ENCODE assay signal across 8 cellular contexts in genomic region chr10:124916098-124916584, GRCh38. TPM values are rescaled to one million over a fixed set of nuclear protein-coding genes. Genes with fewer than 3 reads are reported as not detected.
DNase-seq lines count a peak whose midpoint lies in the region; ATAC-seq and TF ChIP-seq lines count a peak whose summit lies in the region.

No MANE protein-coding gene starts in this region.

- H3K27me3 ChIP-seq in CD4-positive, alpha-beta memory T cell (ENCODE audit: insufficient read depth, low read length), result no peaks in the 10 kb centered on the region

- POLR2A ChIA-PET in CD4-positive, alpha-beta memory T cell (lab: Charles Lee; ENCODE audit: partially characterized antibody), result interaction anchor here (0.5 to 2.9 kb wide), 14 partner anchors 10 to 1907 kb away, joined by 3 to 14 read pairs (median 4); partner anchors contain the start of genes ABRAXAS2, BCCIP, EEF1AKMT2 and LHPP
- POLR2A ChIA-PET in RWPE1 (lab: Yijun Ruan, JAX; ENCODE audit: low non-redundant PET), result interaction anchor here (0.7 kb wide), 1 partner anchor 46 kb away, joined by 3 read pairs; no protein-coding TSS in a partner anchor

- intact Hi-C loops in CD4-positive, alpha-beta memory T cell (cut with micrococcal nuclease), result loop anchor here (1.0 to 10.0 kb wide), 6 partner anchors 51 to 1761 kb away; partner anchors contain the start of genes ABRAXAS2, BUB3 and OAT
- intact Hi-C loops in natural killer cell (cut with micrococcal nuclease), result loop anchor here (2.0 to 10.0 kb wide), 3 partner anchors 61 to 803 kb away; partner anchors contain the start of gene EDRF1

- peaks cover 22 to 40% (median 34%) of the 10 kb centered on the region in 4 donors for H3K4me1 Mint-ChIP-seq in CD4-positive, alpha-beta memory T cell
- H3K4me1 Mint-ChIP-seq in endothelial cell (ENCODE audit: unreplicated experiment) (peaks cover 36% of the 10 kb centered on the region), natural killer cell (peaks cover 34 to 38% of the 10 kb centered on the region in 2 donors)

- peak overlapping the region; percentile 86 to 96 (median 92) for H3K4me3 Mint-ChIP-seq in CD4-positive, alpha-beta memory T cell
- H3K4me3 Mint-ChIP-seq in endothelial cell (ENCODE audit: unreplicated experiment) (peak overlapping the region; percentile 91), natural killer cell (peak overlapping the region; percentile 96)

- ATAC-seq in GM21786 (IDR thresholded peaks at IDR 0.05; ENCODE audit: unreplicated experiment), result peak; percentile 3
- ATAC-seq in natural killer cell, result no peak
- no peak for ATAC-seq in GM21360 (IDR thresholded peaks at IDR 0.05; ENCODE audit: unreplicated experiment)
- ATAC-seq in HG02642 (IDR thresholded peaks at IDR 0.05; ENCODE audit: poor library complexity, unreplicated experiment), result no peak

- peak overlapping the region; percentile 59 to 61 for H3K4me3 ChIP-seq in CD4-positive, alpha-beta memory T cell (ENCODE audit: low read length in 2 of 2)

- TF ChIP-seq CTCF in RWPE1 (conservative IDR thresholded peaks at IDR 0.05; ENCODE audit: low read depth) (no peak), endothelial cell (IDR thresholded peaks at IDR 0.05; ENCODE audit: unreplicated experiment) (no peak), natural killer cell (IDR thresholded peaks at IDR 0.05) (no peak)

- DNase-seq in CD4-positive, alpha-beta memory T cell, result no peak
- no peak for DNase-seq in RWPE1 (ENCODE audit: low spot score)
- DNase-seq in endothelial cell (ENCODE audit: low spot score), result no peak
- no peak for DNase-seq in natural killer cell
- DNase-seq in KG1 (lab: John Stamatoyannopoulos, UW), result no peak

- H3K9me3 ChIP-seq in CD4-positive, alpha-beta memory T cell (ENCODE audit: control insufficient read depth in 1 of 2, low read length in 2 of 2), result no peaks in the 10 kb centered on the region

- H3K36me3 ChIP-seq in CD4-positive, alpha-beta memory T cell (ENCODE audit: insufficient read depth, low read length), result no peaks in the 10 kb centered on the region

- H3K27me3 Mint-ChIP-seq in CD4-positive, alpha-beta memory T cell, result no peaks in the 10 kb centered on the region
- H3K27me3 Mint-ChIP-seq in endothelial cell (ENCODE audit: unreplicated experiment), result peaks cover 24% of the 10 kb centered on the region
- peaks cover 14 to 19% of the 10 kb centered on the region in 2 donors for H3K27me3 Mint-ChIP-seq in natural killer cell (ENCODE audit: low read depth in 2 of 2)

- H3K4me1 ChIP-seq in CD4-positive, alpha-beta memory T cell (ENCODE audit: insufficient read depth, low read length), result peaks cover 30% of the 10 kb centered on the region

- H3K9me3 Mint-ChIP-seq in CD4-positive, alpha-beta memory T cell, result peaks cover 0 to 1% (median 0%) of the 10 kb centered on the region in 8 donors
- H3K9me3 Mint-ChIP-seq in endothelial cell (ENCODE audit: unreplicated experiment) (no peaks in the 10 kb centered on the region), natural killer cell (no peaks in the 10 kb centered on the region)

- peak overlapping the region; percentile 90 to 98 (median 98) for H3K27ac Mint-ChIP-seq in CD4-positive, alpha-beta memory T cell
- H3K27ac Mint-ChIP-seq in endothelial cell (ENCODE audit: unreplicated experiment) (peak overlapping the region; percentile 90), natural killer cell (peak overlapping the region; percentile 95)

- peak overlapping the region; percentile 82 for H3K27ac ChIP-seq in CD4-positive, alpha-beta memory T cell (ENCODE audit: low read depth, low read length)
- peak overlapping the region; percentile 93 for H3K27ac ChIP-seq in RWPE1

- CTCF ChIA-PET in CD4-positive, alpha-beta memory T cell (lab: Charles Lee; ENCODE audit: partially characterized antibody), result interaction anchor here (0.6 to 1.3 kb wide), 4 partner anchors 115 to 527 kb away, joined by 3 to 4 read pairs (median 4); partner anchors contain the start of gene ABRAXAS2
- CTCF ChIA-PET in RWPE1 (lab: Yijun Ruan, JAX), result interaction anchor here (0.6 to 0.8 kb wide), 3 partner anchors 15 to 449 kb away, joined by 3 to 6 read pairs (median 5); no protein-coding TSS in a partner anchor

- H3K36me3 Mint-ChIP-seq in CD4-positive, alpha-beta memory T cell, result peaks cover 0 to 14% of the 10 kb centered on the region in 2 donors
- H3K36me3 Mint-ChIP-seq in endothelial cell (ENCODE audit: low read depth, unreplicated experiment) (peaks cover 10% of the 10 kb centered on the region), natural killer cell (no peaks in the 10 kb centered on the region)

RNA-seq across cellular contexts. Expression of gene ZRANB1, which starts 25.8 kb away (rescaled TPM):
- total RNA-seq in CD4-positive, alpha-beta memory T cell, result 10 to 100 TPM; 23.6 to 23.8 TPM
- polyA plus RNA-seq in CD4-positive, alpha-beta memory T cell, result 1 to 10 TPM; 6.2 to 9.2 TPM
- 22.4 TPM for total RNA-seq in endothelial cell (ENCODE audit: unreplicated experiment)
- 10 to 100 TPM; 18.0 to 20.5 (median 18.8) TPM for total RNA-seq in natural killer cell
